ENCODE assay signal across 1 cellular context in the genomic region with DNA sequence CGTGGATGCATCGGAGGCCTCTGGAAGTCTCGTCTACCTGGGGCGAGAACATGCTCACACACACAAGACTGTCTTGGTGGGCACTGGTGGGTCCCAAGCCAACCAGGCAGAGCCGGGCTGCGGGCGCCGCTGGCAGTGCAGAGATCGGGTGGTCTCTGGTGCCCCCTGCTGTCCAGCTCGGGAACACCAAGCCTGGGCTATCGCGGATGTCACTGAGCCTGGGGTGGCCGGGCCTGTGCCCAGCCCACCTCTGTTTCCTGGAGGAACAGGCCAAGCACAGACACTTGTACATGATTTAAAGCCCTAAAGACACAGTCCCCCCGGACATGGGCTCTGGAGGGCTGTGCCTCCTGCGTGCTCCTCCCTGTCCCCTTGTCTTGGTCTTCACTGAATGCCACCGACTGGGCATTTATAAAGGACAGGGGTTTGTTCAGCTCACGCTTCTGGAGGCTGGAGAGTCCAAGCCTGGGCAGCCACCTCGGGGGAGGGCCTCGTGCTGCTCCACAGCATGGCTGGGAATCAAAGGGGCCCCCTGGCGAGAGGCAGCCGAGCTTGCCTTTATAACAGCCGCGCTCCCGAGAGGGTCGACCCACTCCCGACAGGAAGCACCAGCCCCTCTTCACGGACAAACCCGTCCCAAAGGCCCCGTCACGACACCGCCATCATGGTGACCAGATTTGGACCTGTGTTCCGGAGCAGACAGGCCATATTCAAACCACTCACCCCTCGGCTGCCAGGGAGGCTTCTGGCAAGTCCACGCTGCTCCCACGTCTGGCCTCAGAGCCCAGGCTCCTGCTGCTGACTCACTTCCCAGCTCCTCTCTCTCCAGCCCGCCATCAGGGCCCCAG.
TF ChIP-seq lines count a peak whose summit lies in the region.

No MANE protein-coding gene starts in this region.

TF ChIP-seq in GM23338, 12 proteins besides CTCF, POLR2A, EP300 and RAD21 (continued from another document):
- TF ChIP-seq, protein P1, sequence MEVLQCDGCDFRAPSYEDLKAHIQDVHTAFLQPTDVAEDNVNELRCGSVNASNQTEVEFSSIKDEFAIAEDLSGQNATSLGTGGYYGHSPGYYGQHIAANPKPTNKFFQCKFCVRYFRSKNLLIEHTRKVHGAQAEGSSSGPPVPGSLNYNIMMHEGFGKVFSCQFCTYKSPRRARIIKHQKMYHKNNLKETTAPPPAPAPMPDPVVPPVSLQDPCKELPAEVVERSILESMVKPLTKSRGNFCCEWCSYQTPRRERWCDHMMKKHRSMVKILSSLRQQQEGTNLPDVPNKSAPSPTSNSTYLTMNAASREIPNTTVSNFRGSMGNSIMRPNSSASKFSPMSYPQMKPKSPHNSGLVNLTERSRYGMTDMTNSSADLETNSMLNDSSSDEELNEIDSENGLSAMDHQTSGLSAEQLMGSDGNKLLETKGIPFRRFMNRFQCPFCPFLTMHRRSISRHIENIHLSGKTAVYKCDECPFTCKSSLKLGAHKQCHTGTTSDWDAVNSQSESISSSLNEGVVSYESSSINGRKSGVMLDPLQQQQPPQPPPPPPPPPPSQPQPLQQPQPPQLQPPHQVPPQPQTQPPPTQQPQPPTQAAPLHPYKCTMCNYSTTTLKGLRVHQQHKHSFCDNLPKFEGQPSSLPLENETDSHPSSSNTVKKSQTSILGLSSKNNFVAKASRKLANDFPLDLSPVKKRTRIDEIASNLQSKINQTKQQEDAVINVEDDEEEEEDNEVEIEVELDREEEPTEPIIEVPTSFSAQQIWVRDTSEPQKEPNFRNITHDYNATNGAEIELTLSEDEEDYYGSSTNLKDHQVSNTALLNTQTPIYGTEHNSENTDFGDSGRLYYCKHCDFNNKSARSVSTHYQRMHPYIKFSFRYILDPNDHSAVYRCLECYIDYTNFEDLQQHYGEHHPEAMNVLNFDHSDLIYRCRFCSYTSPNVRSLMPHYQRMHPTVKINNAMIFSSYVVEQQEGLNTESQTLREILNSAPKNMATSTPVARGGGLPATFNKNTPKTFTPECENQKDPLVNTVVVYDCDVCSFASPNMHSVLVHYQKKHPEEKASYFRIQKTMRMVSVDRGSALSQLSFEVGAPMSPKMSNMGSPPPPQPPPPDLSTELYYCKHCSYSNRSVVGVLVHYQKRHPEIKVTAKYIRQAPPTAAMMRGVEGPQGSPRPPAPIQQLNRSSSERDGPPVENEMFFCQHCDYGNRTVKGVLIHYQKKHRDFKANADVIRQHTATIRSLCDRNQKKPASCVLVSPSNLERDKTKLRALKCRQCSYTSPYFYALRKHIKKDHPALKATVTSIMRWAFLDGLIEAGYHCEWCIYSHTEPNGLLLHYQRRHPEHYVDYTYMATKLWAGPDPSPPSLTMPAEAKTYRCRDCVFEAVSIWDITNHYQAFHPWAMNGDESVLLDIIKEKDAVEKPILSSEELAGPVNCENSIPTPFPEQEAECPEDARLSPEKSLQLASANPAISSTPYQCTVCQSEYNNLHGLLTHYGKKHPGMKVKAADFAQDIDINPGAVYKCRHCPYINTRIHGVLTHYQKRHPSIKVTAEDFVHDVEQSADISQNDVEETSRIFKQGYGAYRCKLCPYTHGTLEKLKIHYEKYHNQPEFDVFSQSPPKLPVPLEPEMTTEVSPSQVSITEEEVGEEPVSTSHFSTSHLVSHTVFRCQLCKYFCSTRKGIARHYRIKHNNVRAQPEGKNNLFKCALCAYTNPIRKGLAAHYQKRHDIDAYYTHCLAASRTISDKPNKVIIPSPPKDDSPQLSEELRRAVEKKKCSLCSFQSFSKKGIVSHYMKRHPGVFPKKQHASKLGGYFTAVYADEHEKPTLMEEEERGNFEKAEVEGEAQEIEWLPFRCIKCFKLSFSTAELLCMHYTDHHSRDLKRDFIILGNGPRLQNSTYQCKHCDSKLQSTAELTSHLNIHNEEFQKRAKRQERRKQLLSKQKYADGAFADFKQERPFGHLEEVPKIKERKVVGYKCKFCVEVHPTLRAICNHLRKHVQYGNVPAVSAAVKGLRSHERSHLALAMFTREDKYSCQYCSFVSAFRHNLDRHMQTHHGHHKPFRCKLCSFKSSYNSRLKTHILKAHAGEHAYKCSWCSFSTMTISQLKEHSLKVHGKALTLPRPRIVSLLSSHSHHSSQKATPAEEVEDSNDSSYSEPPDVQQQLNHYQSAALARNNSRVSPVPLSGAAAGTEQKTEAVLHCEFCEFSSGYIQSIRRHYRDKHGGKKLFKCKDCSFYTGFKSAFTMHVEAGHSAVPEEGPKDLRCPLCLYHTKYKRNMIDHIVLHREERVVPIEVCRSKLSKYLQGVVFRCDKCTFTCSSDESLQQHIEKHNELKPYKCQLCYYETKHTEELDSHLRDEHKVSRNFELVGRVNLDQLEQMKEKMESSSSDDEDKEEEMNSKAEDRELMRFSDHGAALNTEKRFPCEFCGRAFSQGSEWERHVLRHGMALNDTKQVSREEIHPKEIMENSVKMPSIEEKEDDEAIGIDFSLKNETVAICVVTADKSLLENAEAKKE (CRISPR knock-in tag; IDR thresholded peaks at IDR 0.05) = no peak
- TF ChIP-seq ZNF331 (CRISPR knock-in tag; IDR thresholded peaks at IDR 0.05; ENCODE audit: low read depth) (no peak), STAT1 (IDR thresholded peaks at IDR 0.05; ENCODE audit: unreplicated experiment) (no peak)
TF ChIP-seq in GM23338: peak in this region for 0.
